In the genomic region with DNA sequence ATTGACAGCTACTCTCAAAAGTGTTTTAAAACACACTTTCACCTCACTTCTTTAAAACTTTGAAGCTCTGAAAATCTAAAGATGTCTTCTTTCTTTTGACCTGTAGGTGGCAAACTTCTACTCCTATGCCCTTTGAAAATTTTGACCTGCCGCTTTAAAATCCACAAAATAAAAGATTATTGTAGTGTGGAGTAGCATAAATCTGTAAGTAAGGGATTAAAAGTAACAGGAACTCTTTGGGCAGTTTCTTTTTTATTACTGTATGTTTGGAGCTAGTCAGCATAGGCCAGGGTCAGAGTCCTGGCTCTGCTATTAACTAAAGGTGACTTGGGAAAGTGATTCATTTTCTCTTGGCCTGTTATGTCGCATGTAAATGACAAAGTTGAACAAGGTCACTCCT, we compare ENCODE assay signal across 8 cellular contexts. TPM values are rescaled to one million over a fixed set of nuclear protein-coding genes. Genes with fewer than 3 reads are reported as not detected.
DNase-seq lines count a peak whose midpoint lies in the region; ATAC-seq and TF ChIP-seq lines count a peak whose summit lies in the region.

No MANE protein-coding gene starts in this region.

- in situ Hi-C loops in GM23248 (cut with MboI), result loop anchor here (10.0 kb wide), 1 partner anchor 157 kb away; no protein-coding TSS in a partner anchor

- no peak overlapping the region for H3K27ac Mint-ChIP-seq in Caco-2 (ENCODE audit: unreplicated experiment)
- H3K27ac Mint-ChIP-seq in T-helper 17 cell, result no peak overlapping the region

- CTCF ChIA-PET in Caco-2 (lab: Charles Lee), result interaction anchor here (0.6 to 1.3 kb wide), 11 partner anchors 8 to 164 kb away, joined by 3 to 11 read pairs (median 6); partner anchors contain the start of genes BBS12 and NUDT6

- no peaks in the 10 kb centered on the region for H3K9me2 ChIP-seq in GM23248 (ENCODE audit: insufficient read depth)

- no peaks in the 10 kb centered on the region for H3K27me3 ChIP-seq in Caco-2 (replicated peaks; ENCODE audit: control insufficient read depth, insufficient read depth, low read length)
- H3K27me3 ChIP-seq in GM23248 (replicated peaks; ENCODE audit: insufficient read depth), result no peaks in the 10 kb centered on the region
- no peaks in the 10 kb centered on the region for H3K27me3 ChIP-seq in parathyroid adenoma (ENCODE audit: control insufficient read depth, insufficient read depth, low read length)

- H3F3A ChIP-seq in GM23248 (ENCODE audit: insufficient read depth), result peaks cover 17% of the 10 kb centered on the region

- DNase-seq in Caco-2, result peak in 1 of 2 experiments; percentile 21
- DNase-seq in GM23248, result peak; percentile 69
- peak; percentile 84 for DNase-seq in OCI-M1 (lab: John Stamatoyannopoulos, UW)
- peak; percentile 30 to 59 for DNase-seq in erythroblast (lab: John Stamatoyannopoulos, UW)
- no peak for DNase-seq in T-helper 17 cell

- H3K4me2 ChIP-seq in GM23248 (ENCODE audit: unreplicated experiment) (peak overlapping the region; percentile 73), parathyroid adenoma (ENCODE audit: low read length) (no peak overlapping the region)

- no peak for TF ChIP-seq POLR2A in erythroblast (IDR thresholded peaks at IDR 0.05; ENCODE audit: low read length)

- peak overlapping the region; percentile 83 for H2AFZ ChIP-seq in GM23248
- peak overlapping the region; percentile 41 for H2AFZ ChIP-seq in parathyroid adenoma

- 0 out of 2 replicates have a peak, but pooled peaks cover 9% of the 10 kb centered on the region for H3K4me1 ChIP-seq in Caco-2
- peaks cover 50% of the 10 kb centered on the region for H3K4me1 ChIP-seq in GM23248 (ENCODE audit: insufficient read depth)
- no peaks in the 10 kb centered on the region for H3K4me1 ChIP-seq in parathyroid adenoma

- H3K27ac ChIP-seq in GM23248, result peak overlapping the region; percentile 36
- H3K27ac ChIP-seq in parathyroid adenoma, result no peak overlapping the region

- peaks cover 65% of the 10 kb centered on the region for H3K79me2 ChIP-seq in GM23248 (ENCODE audit: insufficient read depth)
- H3K79me2 ChIP-seq in parathyroid adenoma, result no peaks in the 10 kb centered on the region

- H3K4me3 ChIP-seq in Caco-2 (ENCODE audit: low read depth, low read length) (no peak overlapping the region), GM23248 (peak overlapping the region; percentile 54), parathyroid adenoma (ENCODE audit: low read depth, low read length) (no peak overlapping the region)

- H3K36me3 Mint-ChIP-seq in Caco-2 (ENCODE audit: insufficient read depth, unreplicated experiment) (no peaks in the 10 kb centered on the region), T-helper 17 cell (ENCODE audit: low read depth) (no peaks in the 10 kb centered on the region)

- 3 to 5% methylated on average over 2 of the region's 2 CpGs for WGBS in GM23248 (ENCODE audit: low coverage in 1 of 2, low lambda C conversion rate in 2 of 2, missing lambda C conversion rate in 2 of 2), 2 experiments

- H3K4me1 Mint-ChIP-seq in Caco-2 (ENCODE audit: low read depth, unreplicated experiment) (peaks cover 8% of the 10 kb centered on the region), T-helper 17 cell (peaks cover 7% of the 10 kb centered on the region)

- no TSS peak for BruUV-seq in Caco-2 (replicated peaks; lab: Mats Ljungman, UMichigan)

- peak overlapping the region; percentile 23 for H3K4me3 Mint-ChIP-seq in Caco-2 (ENCODE audit: unreplicated experiment)
- no peak overlapping the region for H3K4me3 Mint-ChIP-seq in T-helper 17 cell

- ATAC-seq in T-helper 17 cell (no peak), GM21737 (IDR thresholded peaks at IDR 0.05; ENCODE audit: unreplicated experiment) (no peak), HG03460 (IDR thresholded peaks at IDR 0.05; ENCODE audit: unreplicated experiment) (no peak)

- no peaks in the 10 kb centered on the region for H4K20me1 ChIP-seq in GM23248 (ENCODE audit: insufficient read depth)

- H3K9ac ChIP-seq in GM23248 (peak overlapping the region; percentile 54), parathyroid adenoma (no peak overlapping the region)

- H3K9me3 ChIP-seq in Caco-2, result no peaks in the 10 kb centered on the region
- H3K9me3 ChIP-seq in GM23248 (ENCODE audit: low read depth), result no peaks in the 10 kb centered on the region
- H3K9me3 ChIP-seq in parathyroid adenoma (ENCODE audit: control insufficient read depth, low read length), result no peaks in the 10 kb centered on the region
- no peaks in the 10 kb centered on the region for H3K9me3 ChIP-seq in T-helper 17 cell (ENCODE audit: control insufficient read depth, low read length, poor library complexity, severe bottlenecking)

- H3K36me3 ChIP-seq in Caco-2 (ENCODE audit: control insufficient read depth, insufficient read depth, low read length), result no peaks in the 10 kb centered on the region
- no peaks in the 10 kb centered on the region for H3K36me3 ChIP-seq in GM23248 (ENCODE audit: low read depth)
- H3K36me3 ChIP-seq in parathyroid adenoma (ENCODE audit: control insufficient read depth, insufficient read depth, low read length), result no peaks in the 10 kb centered on the region

- intact Hi-C loops in Caco-2 (cut with micrococcal nuclease; ENCODE audit: unreplicated experiment), result loop anchor here (1.0 to 2.0 kb wide), 4 partner anchors 156 to 173 kb away; partner anchors contain the start of gene NUDT6

- H3K27me3 Mint-ChIP-seq in Caco-2 (ENCODE audit: insufficient read depth, unreplicated experiment) (no peaks in the 10 kb centered on the region), T-helper 17 cell (peaks cover 28% of the 10 kb centered on the region)

- TF ChIP-seq CTCF in Caco-2 (IDR thresholded peaks at IDR 0.05; ENCODE audit: insufficient read depth in 1 of 2, low read depth in 1 of 2, low read length in 1 of 2, severe bottlenecking in 1 of 2, unreplicated experiment in 1 of 2), result peak; percentile 56 to 57
- TF ChIP-seq CTCF in parathyroid adenoma (IDR thresholded peaks at IDR 0.05), result peak; percentile 61

- POLR2A ChIA-PET in Caco-2 (lab: Charles Lee), result no interaction called here

- no peaks in the 10 kb centered on the region for H3K9me3 Mint-ChIP-seq in Caco-2 (ENCODE audit: unreplicated experiment)

RNA-seq across cellular contexts. Expression of gene BBS12, which starts 25.5 kb away (rescaled TPM):
- total RNA-seq in Caco-2 (2022), result 2.6 and 2.7 TPM in 2 replicates
- 3.5 and 7.1 TPM in 2 replicates for total RNA-seq in GM23248 (2014; rRNA removed; shearing (Covaris generic))
- 5.0 and 5.2 TPM in 2 replicates for polyA plus RNA-seq in GM23248 (2016; fragmentation: Nextera tagmentation; extraction: Ambion mirVana)
- 1 to 10 TPM; 1.4 to 1.6 TPM for total RNA-seq in T-helper 17 cell

Comparison
In these comparisons a context has a peak if more than half of its experiments do, and no peak if none do; other contexts are left out.
1. DNase-seq: peak in GM23248 (single experiment), OCI-M1 (single experiment) and erythroblast (2 of 2); none in T-helper 17 cell (0 of 3).